ENCODE assay signal across 21 cellular contexts in the genomic region with DNA sequence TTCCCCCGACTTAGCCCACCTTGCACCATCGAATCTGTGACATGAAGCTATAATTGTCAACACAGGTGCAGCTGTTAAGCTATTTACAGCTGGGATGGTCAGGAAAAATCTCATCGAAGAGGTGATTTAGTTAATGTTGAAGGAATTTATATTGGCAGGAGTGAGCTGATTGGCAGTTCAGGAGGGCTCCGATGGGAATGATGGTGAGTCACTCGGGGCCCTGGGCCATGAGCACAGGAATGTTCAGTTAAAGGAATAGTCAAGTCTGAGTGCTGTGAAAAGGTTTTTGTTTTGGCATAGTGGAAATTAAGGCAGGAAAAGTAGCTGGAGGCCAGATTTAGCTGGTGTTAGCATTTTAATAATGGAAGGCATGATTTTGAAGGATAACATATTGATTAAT.
A peak's percentile ranks its signal among the peaks of the same experiment; 100 is the strongest.
DNase-seq lines count a peak whose midpoint lies in the region; ATAC-seq, FAIRE-seq and TF ChIP-seq lines count a peak whose summit lies in the region.
"Had no signal": no experiment of that assay in that cellular context is flagged by ENCODE, and none has a peak within 500 bp of the region (broad histone marks: within the 10 kb centered on the region; RNA-seq: fewer than 3 reads in every experiment).

No MANE protein-coding gene starts in this region.

- FAIRE-seq in urothelium cell line (lab: Jason Lieb, UNC): no peak
- FAIRE-seq: D721Med, K562, pancreas had no signal

- H3K4me1 Mint-ChIP-seq in activated naive CD8-positive, alpha-beta T cell treated with anti-CD3 and anti-CD28 coated beads, Interleukin-2, amount 50 U/mL, for 24 hours: no peaks in the 10 kb centered on the region
- H3K4me1 Mint-ChIP-seq: activated T-helper 17 cell treated with anti-CD3 and anti-CD28 coated beads, Interleukin-2, amount 50 U/mL, for 72 hours; naive thymus-derived CD4-positive, alpha-beta T cell had no signal

- DNase-seq in H4 (ENCODE audit: low spot score): peak; percentile 3
- DNase-seq in RKO (ENCODE audit: low spot score): peak; percentile 11
- DNase-seq in fibroblast of mammary gland (ENCODE audit: low read depth): peak; percentile 9
- peak; percentile 78 for DNase-seq in urothelium cell line (ENCODE audit: low spot score)
- no peak for DNase-seq in HuH-7.5 (ENCODE audit: low spot score)
- DNase-seq in activated naive CD8-positive, alpha-beta T cell treated with anti-CD3 and anti-CD28 coated beads, Interleukin-2, amount 50 U/mL, for 24 hours: no peak
- DNase-seq in NCI-H345 treated with DMSO at 0.1 percent for 48 hours (lab: John Stamatoyannopoulos, UW; ENCODE audit: unreplicated experiment): no peak
- DNase-seq: BE2C; central memory CD4-positive, alpha-beta T cell; immature natural killer cell; naive thymus-derived CD4-positive, alpha-beta T cell; NCI-H1105; pancreas; sigmoid colon; SK-N-SH; stimulated activated CD4-positive, alpha-beta T cell treated with anti-CD3 and anti-CD28 coated beads, Interleukin-2, amount 100 ng/mL, for 24 hours had no signal

- H3K4me3 Mint-ChIP-seq in activated naive CD8-positive, alpha-beta T cell treated with anti-CD3 and anti-CD28 coated beads, Interleukin-2, amount 50 U/mL, for 24 hours: no peak overlapping the region
- H3K4me3 Mint-ChIP-seq: activated T-helper 17 cell treated with anti-CD3 and anti-CD28 coated beads, Interleukin-2, amount 50 U/mL, for 72 hours; naive thymus-derived CD4-positive, alpha-beta T cell had no signal

- TF ChIP-seq CTCF in fibroblast of mammary gland (conservative IDR thresholded peaks at IDR 0.05; ENCODE audit: control insufficient read depth, insufficient read depth, low read depth, low read length): no peak

- H3K36me3 Mint-ChIP-seq in activated naive CD8-positive, alpha-beta T cell treated with anti-CD3 and anti-CD28 coated beads, Interleukin-2, amount 50 U/mL, for 24 hours (ENCODE audit: low read depth): no peaks in the 10 kb centered on the region
- H3K36me3 Mint-ChIP-seq: naive thymus-derived CD4-positive, alpha-beta T cell had no signal

- H3K9me3 Mint-ChIP-seq in activated naive CD8-positive, alpha-beta T cell treated with anti-CD3 and anti-CD28 coated beads, Interleukin-2, amount 50 U/mL, for 24 hours: no peaks in the 10 kb centered on the region
- H3K9me3 Mint-ChIP-seq: activated T-helper 17 cell treated with anti-CD3 and anti-CD28 coated beads, Interleukin-2, amount 50 U/mL, for 72 hours had no signal

- no peak for ATAC-seq in activated naive CD8-positive, alpha-beta T cell treated with anti-CD3 and anti-CD28 coated beads, Interleukin-2, amount 50 U/mL, for 24 hours
- ATAC-seq: activated T-helper 17 cell treated with anti-CD3 and anti-CD28 coated beads, Interleukin-2, amount 50 U/mL, for 72 hours; K562; naive thymus-derived CD4-positive, alpha-beta T cell; pancreas had no signal

- no peak overlapping the region for H3K4me3 ChIP-seq in fibroblast of mammary gland (ENCODE audit: control insufficient read depth, low read depth, low read length)
- H3K4me3 ChIP-seq: K562, pancreas, PC-9, sigmoid colon, vagina had no signal

- H3K27me3 Mint-ChIP-seq in activated naive CD8-positive, alpha-beta T cell treated with anti-CD3 and anti-CD28 coated beads, Interleukin-2, amount 50 U/mL, for 24 hours: no peaks in the 10 kb centered on the region

- H3K27ac Mint-ChIP-seq in activated naive CD8-positive, alpha-beta T cell treated with anti-CD3 and anti-CD28 coated beads, Interleukin-2, amount 50 U/mL, for 24 hours: no peak overlapping the region
- H3K27ac Mint-ChIP-seq: activated T-helper 17 cell treated with anti-CD3 and anti-CD28 coated beads, Interleukin-2, amount 50 U/mL, for 72 hours; naive thymus-derived CD4-positive, alpha-beta T cell had no signal

Comparison
In these comparisons a context has a peak if more than half of its experiments do, and no peak if none do; other contexts are left out.
1. DNase-seq: peak in H4 (single experiment), RKO (single experiment), fibroblast of mammary gland (single experiment) and urothelium cell line (single experiment); none in HuH-7.5 (single experiment), activated naive CD8-positive, alpha-beta T cell treated with anti-CD3 and anti-CD28 coated beads, Interleukin-2, amount 50 U/mL, for 24 hours (single experiment) and NCI-H345 treated with DMSO at 0.1 percent for 48 hours (single experiment).